In genomic region chrX:116975517-116975916, GRCh38 we compare ENCODE assay signal across 33 cellular contexts.
DNase-seq lines count a peak whose midpoint lies in the region; ATAC-seq and TF ChIP-seq lines count a peak whose summit lies in the region.
"Had no signal": no experiment of that assay in that cellular context is flagged by ENCODE, and none has a peak within 500 bp of the region (broad histone marks: within the 10 kb centered on the region; RNA-seq: fewer than 3 reads in every experiment).

No MANE protein-coding gene starts in this region.

- TF ChIP-seq CTCF in HEK293 (tag by site-specific recombination; IDR thresholded peaks at IDR 0.05) (no peak), mesothelial cell of epicardium (IDR thresholded peaks at IDR 0.05; ENCODE audit: unreplicated experiment) (no peak)

- H2AK5ac ChIP-seq in mesendoderm (ENCODE audit: low read length), result no peak overlapping the region

- H3K9ac ChIP-seq in mesendoderm (ENCODE audit: low read length), result no peak overlapping the region
- H3K9ac ChIP-seq: BLaER1; BLaER1 treated with 17β-estradiol and CSF1 and Interleukin-3, amounts not matched to agents 10 nM and 100 nM had no signal

- H3K27ac ChIP-seq in HEK293 (ENCODE audit: extremely low read depth, low read depth, low read length), result no peak overlapping the region
- H3K27ac ChIP-seq in mesendoderm (ENCODE audit: low read depth, low read length), result no peak overlapping the region
- H3K27ac ChIP-seq: 22Rv1; A549; BLaER1; BLaER1 treated with 17β-estradiol and CSF1 and Interleukin-3, amounts not matched to agents 10 nM and 100 nM; C4-2B had no signal

- no peaks in the 10 kb centered on the region for H3K36me3 ChIP-seq in HEK293 (ENCODE audit: control insufficient read depth in 2 of 2, insufficient read depth in 1 of 2, low read length in 2 of 2)
- no peaks in the 10 kb centered on the region for H3K36me3 ChIP-seq in mesendoderm (ENCODE audit: control insufficient read depth, insufficient read depth, low read length)
- H3K36me3 ChIP-seq: BE2C; BLaER1; BLaER1 treated with 17β-estradiol and CSF1 and Interleukin-3, amounts not matched to agents 10 nM and 100 nM had no signal

- POLR2A ChIA-PET in HEK293 (lab: Yijun Ruan, JAX), result no interaction called here

- no peak overlapping the region for H4K8ac ChIP-seq in mesendoderm (ENCODE audit: low read depth, low read length)

- no peak for ATAC-seq in stimulated activated naive B cell treated with anti-CD40 and anti-IgM and Interleukin-4, amounts not matched to agents 10 μg/mL and 1 μg/mL and 100 μg/mL, for 72 hours (replicated peaks)
- no peak for ATAC-seq in HG02678 (IDR thresholded peaks at IDR 0.05; ENCODE audit: unreplicated experiment)
- ATAC-seq: A549; CD8-positive, alpha-beta T cell had no signal

- H2BK120ac ChIP-seq in mesendoderm (ENCODE audit: low read depth, low read length), result no peak overlapping the region

- no peak overlapping the region for H3K56ac ChIP-seq in mesendoderm (ENCODE audit: low read length)

- no peak overlapping the region for H3K4ac ChIP-seq in mesendoderm (ENCODE audit: low read depth, low read length)

- peak overlapping the region; percentile 17 for H3K27ac Mint-ChIP-seq in stimulated activated naive B cell treated with anti-CD40 and anti-IgM and Interleukin-4, amounts not matched to agents 10 μg/mL and 1 μg/mL and 100 μg/mL, for 72 hours
- H3K27ac Mint-ChIP-seq in mesothelial cell of epicardium, result no peak overlapping the region
- H3K27ac Mint-ChIP-seq: B cell; CD14-positive monocyte; CD4-positive, alpha-beta memory T cell; CD4-positive, alpha-beta T cell; CD4-positive, CD25-positive, alpha-beta regulatory T cell; CD8-positive, alpha-beta memory T cell; CD8-positive, alpha-beta T cell had no signal

- H4K5ac ChIP-seq in mesendoderm (ENCODE audit: low read length), result no peak overlapping the region

- no peak overlapping the region for H3K4me2 ChIP-seq in mesendoderm (ENCODE audit: low read length)
- H3K4me2 ChIP-seq: A549; BLaER1; BLaER1 treated with 17β-estradiol and CSF1 and Interleukin-3, amounts not matched to agents 10 nM and 100 nM had no signal

- H3K4me3 ChIP-seq in HEK293 (ENCODE audit: low read depth, low read length) (no peak overlapping the region), mesendoderm (ENCODE audit: low read length) (no peak overlapping the region)
- H3K4me3 ChIP-seq: A549; BLaER1; BLaER1 treated with 17β-estradiol and CSF1 and Interleukin-3, amounts not matched to agents 10 nM and 100 nM had no signal

- no peaks in the 10 kb centered on the region for H3K79me1 ChIP-seq in mesendoderm (ENCODE audit: low read length)

- H3K27me3 Mint-ChIP-seq in stimulated activated naive B cell treated with anti-CD40 and anti-IgM and Interleukin-4, amounts not matched to agents 10 μg/mL and 1 μg/mL and 100 μg/mL, for 72 hours, result no peaks in the 10 kb centered on the region
- H3K27me3 Mint-ChIP-seq in mesothelial cell of epicardium (ENCODE audit: low read depth), result no peaks in the 10 kb centered on the region
- H3K27me3 Mint-ChIP-seq: B cell; CD4-positive, alpha-beta memory T cell; CD4-positive, alpha-beta T cell; CD4-positive, CD25-positive, alpha-beta regulatory T cell; CD8-positive, alpha-beta memory T cell had no signal

- peak; percentile 1 for DNase-seq in mesendoderm
- DNase-seq in stimulated activated naive B cell treated with anti-CD40 and anti-IgM and Interleukin-4, amounts not matched to agents 10 μg/mL and 1 μg/mL and 100 μg/mL, for 72 hours, result no peak
- no peak for DNase-seq in activated naive CD4-positive, alpha-beta T cell treated with anti-CD3 and anti-CD28 coated beads, Interleukin-2, amount 50 U/mL, for 16 hours
- no peak for DNase-seq in mesothelial cell of epicardium (ENCODE audit: low spot score in 2 of 2, unreplicated experiment in 2 of 2)
- DNase-seq: 8988T; ACHN; AML-193; BE2C; C1 segment of cervical spinal cord; Caco-2; Calu3; CD4-positive, alpha-beta memory T cell; CD4-positive, alpha-beta T cell; CD4-positive, CD25-positive, alpha-beta regulatory T cell; CD8-positive, alpha-beta memory T cell; COR-L47; DMS 273 treated with DMSO at 0.1 percent for 48 hours; DMS153; DMS53; DMS79; DMS79 treated with DMSO at 0.1 percent for 48 hours; DND-41; EL had no signal

- no peaks in the 10 kb centered on the region for H3K79me2 ChIP-seq in mesendoderm (ENCODE audit: control insufficient read depth, insufficient read depth, low read length)

- H3K18ac ChIP-seq in mesendoderm (ENCODE audit: low read length), result no peak overlapping the region

- H3K36me3 Mint-ChIP-seq in stimulated activated naive B cell treated with anti-CD40 and anti-IgM and Interleukin-4, amounts not matched to agents 10 μg/mL and 1 μg/mL and 100 μg/mL, for 72 hours, result no peaks in the 10 kb centered on the region
- no peaks in the 10 kb centered on the region for H3K36me3 Mint-ChIP-seq in mesothelial cell of epicardium
- H3K36me3 Mint-ChIP-seq: CD14-positive monocyte; CD4-positive, alpha-beta memory T cell; CD4-positive, CD25-positive, alpha-beta regulatory T cell; CD8-positive, alpha-beta memory T cell; CD8-positive, alpha-beta T cell had no signal

- no peak overlapping the region for H3K23ac ChIP-seq in mesendoderm (ENCODE audit: low read length)

- H2BK15ac ChIP-seq in mesendoderm (replicated peaks; ENCODE audit: low read depth), result no peak overlapping the region

- H3K27me3 ChIP-seq in mesendoderm (ENCODE audit: insufficient read depth, low read length, poor library complexity), result no peaks in the 10 kb centered on the region
- H3K27me3 ChIP-seq: BE2C; BLaER1; BLaER1 treated with 17β-estradiol and CSF1 and Interleukin-3, amounts not matched to agents 10 nM and 100 nM had no signal

- H3K4me1 ChIP-seq in HEK293 (ENCODE audit: control insufficient read depth, insufficient read depth, low read length) (no peaks in the 10 kb centered on the region), mesendoderm (ENCODE audit: control insufficient read depth, low read depth, low read length) (no peaks in the 10 kb centered on the region)
- H3K4me1 ChIP-seq: A549, BE2C, BLaER1, Caco-2 had no signal

- CTCF ChIA-PET in HEK293 (lab: Yijun Ruan, JAX), result no interaction called here

- H2BK5ac ChIP-seq in mesendoderm (ENCODE audit: low read length), result no peak overlapping the region

- peaks cover 3% of the 10 kb centered on the region; the same call in 1 of the 2 replicates for H3K9me3 ChIP-seq in HEK293 (ENCODE audit: control insufficient read depth, insufficient read depth, low read depth, low read length)
- H3K9me3 ChIP-seq: A549, BE2C, Caco-2 had no signal

- H3K4me1 Mint-ChIP-seq in stimulated activated naive B cell treated with anti-CD40 and anti-IgM and Interleukin-4, amounts not matched to agents 10 μg/mL and 1 μg/mL and 100 μg/mL, for 72 hours, result no peaks in the 10 kb centered on the region
- H3K4me1 Mint-ChIP-seq in mesothelial cell of epicardium, result no peaks in the 10 kb centered on the region
- H3K4me1 Mint-ChIP-seq: B cell; CD14-positive monocyte; CD4-positive, alpha-beta memory T cell; CD4-positive, CD25-positive, alpha-beta regulatory T cell; CD8-positive, alpha-beta memory T cell had no signal

- no peak overlapping the region for H3K4me3 Mint-ChIP-seq in stimulated activated naive B cell treated with anti-CD40 and anti-IgM and Interleukin-4, amounts not matched to agents 10 μg/mL and 1 μg/mL and 100 μg/mL, for 72 hours
- H3K4me3 Mint-ChIP-seq in mesothelial cell of epicardium, result no peak overlapping the region
- H3K4me3 Mint-ChIP-seq: B cell; CD14-positive monocyte; CD4-positive, alpha-beta memory T cell; CD4-positive, alpha-beta T cell; CD4-positive, CD25-positive, alpha-beta regulatory T cell; CD8-positive, alpha-beta memory T cell; CD8-positive, alpha-beta T cell had no signal

- peaks cover 5 to 13% of the 10 kb centered on the region in 2 donors for H3K9me3 Mint-ChIP-seq in stimulated activated naive B cell treated with anti-CD40 and anti-IgM and Interleukin-4, amounts not matched to agents 10 μg/mL and 1 μg/mL and 100 μg/mL, for 72 hours
- H3K9me3 Mint-ChIP-seq in mesothelial cell of epicardium, result peaks cover 56% of the 10 kb centered on the region
- H3K9me3 Mint-ChIP-seq: CD4-positive, alpha-beta T cell had no signal

TF ChIP-seq in HEK293, 187 proteins besides CTCF, POLR2A, EP300 and RAD21:
- no peak for TF ChIP-seq ZNF510 (tag by site-specific recombination; IDR thresholded peaks at IDR 0.05; ENCODE audit: insufficient replicate concordance)
- peak; percentile 13 for TF ChIP-seq SETDB1 (IDR thresholded peaks at IDR 0.05; ENCODE audit: insufficient read length, low read length)
- peak; percentile 92 for TF ChIP-seq ZNF585B (tag by site-specific recombination; IDR thresholded peaks at IDR 0.05)
